21 cellular contexts compared by ENCODE assay signal in genomic region chr16:61891460-61891859, GRCh38.
"Had no signal": no experiment of that assay in that cellular context is flagged by ENCODE, and none has a peak within 500 bp of the region (broad histone marks: within the 10 kb centered on the region; RNA-seq: fewer than 3 reads in every experiment).

No MANE protein-coding gene starts in this region.

- DNase-seq: activated CD8-positive, alpha-beta memory T cell treated with anti-CD3 and anti-CD28 coated beads for 24 hours; activated CD8-positive, alpha-beta memory T cell treated with anti-CD3 and anti-CD28 coated beads, Interleukin-2, amount 50 U/mL, for 48 hours; activated effector memory CD4-positive, alpha-beta T cell treated with Interleukin-2 at 50 U/mL for 16 hours; activated naive CD4-positive, alpha-beta T cell treated with anti-CD3 and anti-CD28 coated beads, Interleukin-2, amount 10 ng/mL, durations not matched to agents 7 days and 5 days; activated naive CD8-positive, alpha-beta T cell treated with anti-CD3 and anti-CD28 coated beads, Interleukin-2, amount 50 U/mL, for 24 hours; activated T-cell treated with anti-CD3 and anti-CD28 coated beads, Interleukin-2, amount 50 U/mL, for 48 hours; aorta; brain microvascular endothelial cell; cortex of kidney; effector CD4-positive, alpha-beta T cell; immature natural killer cell; naive thymus-derived CD8-positive, alpha-beta T cell; psoas muscle; right cardiac atrium; stimulated activated CD4-positive, alpha-beta T cell treated with anti-CD3 and anti-CD28 coated beads, Interleukin-2, amount 100 ng/mL, for 24 hours; stimulated activated naive CD4-positive, alpha-beta T cell treated with Interleukin-2 at 50 U/mL for 16 hours; T-helper 9 cell; tibial artery had no signal

- H3K27ac ChIP-seq: brain microvascular endothelial cell, psoas muscle, tibial artery had no signal

- H3K36me3 ChIP-seq: brain microvascular endothelial cell, tibial artery had no signal

- H3K27me3 Mint-ChIP-seq: activated naive CD4-positive, alpha-beta T cell treated with anti-CD3 and anti-CD28 coated beads, Interleukin-2, amount 10 ng/mL, durations not matched to agents 7 days and 5 days; activated naive CD8-positive, alpha-beta T cell treated with anti-CD3 and anti-CD28 coated beads, Interleukin-2, amount 50 U/mL, for 24 hours; central memory CD8-positive, alpha-beta T cell; naive thymus-derived CD8-positive, alpha-beta T cell had no signal

- H3K27me3 ChIP-seq: brain microvascular endothelial cell, tibial artery had no signal

- H3K4me1 ChIP-seq: psoas muscle had no signal

- H3K36me3 Mint-ChIP-seq: activated naive CD4-positive, alpha-beta T cell treated with anti-CD3 and anti-CD28 coated beads, Interleukin-2, amount 10 ng/mL, durations not matched to agents 7 days and 5 days; immature natural killer cell; naive thymus-derived CD8-positive, alpha-beta T cell had no signal

- ATAC-seq: activated CD4-positive, CD25-positive, alpha-beta regulatory T cell treated with anti-CD3 and anti-CD28 coated beads, Interleukin-2, amount 50 U/mL, for 24 hours; activated naive CD8-positive, alpha-beta T cell treated with anti-CD3 and anti-CD28 coated beads, Interleukin-2, amount 50 U/mL, for 24 hours; esophagus mucosa; naive thymus-derived CD8-positive, alpha-beta T cell; psoas muscle; right cardiac atrium had no signal

- H3K4me3 ChIP-seq: psoas muscle, tibial artery had no signal

- H3K9me3 ChIP-seq: psoas muscle, tibial artery had no signal

- H3K27ac Mint-ChIP-seq: activated naive CD4-positive, alpha-beta T cell treated with anti-CD3 and anti-CD28 coated beads, Interleukin-2, amount 10 ng/mL, durations not matched to agents 7 days and 5 days; activated naive CD8-positive, alpha-beta T cell treated with anti-CD3 and anti-CD28 coated beads, Interleukin-2, amount 50 U/mL, for 24 hours; immature natural killer cell; naive thymus-derived CD8-positive, alpha-beta T cell had no signal

- H3K4me1 Mint-ChIP-seq: activated naive CD4-positive, alpha-beta T cell treated with anti-CD3 and anti-CD28 coated beads, Interleukin-2, amount 10 ng/mL, durations not matched to agents 7 days and 5 days; activated naive CD8-positive, alpha-beta T cell treated with anti-CD3 and anti-CD28 coated beads, Interleukin-2, amount 50 U/mL, for 24 hours; central memory CD8-positive, alpha-beta T cell; immature natural killer cell; naive thymus-derived CD8-positive, alpha-beta T cell had no signal

- H3K4me3 Mint-ChIP-seq: activated naive CD4-positive, alpha-beta T cell treated with anti-CD3 and anti-CD28 coated beads, Interleukin-2, amount 10 ng/mL, durations not matched to agents 7 days and 5 days; activated naive CD8-positive, alpha-beta T cell treated with anti-CD3 and anti-CD28 coated beads, Interleukin-2, amount 50 U/mL, for 24 hours; central memory CD8-positive, alpha-beta T cell; immature natural killer cell; naive thymus-derived CD8-positive, alpha-beta T cell had no signal
